ENCODE assay signal across 14 cellular contexts in genomic region chr5:149420509-149421371, GRCh38. TPM values are rescaled to one million over a fixed set of nuclear protein-coding genes. Genes with fewer than 3 reads are reported as not detected.
DNase-seq lines count a peak whose midpoint lies in the region; ATAC-seq, FAIRE-seq and TF ChIP-seq lines count a peak whose summit lies in the region.
"Had no signal": no experiment of that assay in that cellular context is flagged by ENCODE, and none has a peak within 500 bp of the region (broad histone marks: within the 10 kb centered on the region; RNA-seq: fewer than 3 reads in every experiment).

No MANE protein-coding gene starts in this region.

- H3K27me3 ChIP-seq in left ventricle myocardium inferior (ENCODE audit: low read depth): no peaks in the 10 kb centered on the region
- no peaks in the 10 kb centered on the region for H3K27me3 ChIP-seq in sigmoid colon
- H3K27me3 ChIP-seq: BE2C had no signal

- H3K36me3 ChIP-seq in left ventricle myocardium inferior (peaks cover 13% of the 10 kb centered on the region), sigmoid colon (peaks cover 79 to 100% (median 91%) of the 10 kb centered on the region in 4 donors)
- H3K36me3 ChIP-seq: BE2C had no signal

- TF ChIP-seq CTCF in left ventricle myocardium inferior (IDR thresholded peaks at IDR 0.05; ENCODE audit: borderline replicate concordance) (no peak), sigmoid colon (IDR thresholded peaks at IDR 0.05) (no peak), D721Med (IDR thresholded peaks at IDR 0.05; ENCODE audit: insufficient read depth, missing control alignments) (no peak)

- no peak for TF ChIP-seq POLR2A in sigmoid colon (IDR thresholded peaks at IDR 0.05)

- FAIRE-seq in D721Med (lab: Jason Lieb, UNC): no peak

- H3K4me3 ChIP-seq in left ventricle myocardium inferior: peak overlapping the region; percentile 19
- H3K4me3 ChIP-seq in sigmoid colon: peak overlapping the region; percentile 2 to 80 (median 44)

- peak; percentile 74 for DNase-seq in AG20443 (ENCODE audit: low spot score)
- DNase-seq in amniotic epithelial cell (ENCODE audit: low read depth): peak; percentile 74
- DNase-seq in left ventricle myocardium inferior: no peak
- peak; percentile 88 for DNase-seq in sigmoid colon
- no peak for DNase-seq in GM19240 (ENCODE audit: insufficient read length, low spot score)
- no peak for DNase-seq in NK-92 (lab: John Stamatoyannopoulos, UW; ENCODE audit: unreplicated experiment)
- no peak for DNase-seq in D721Med (ENCODE audit: insufficient read length, low spot score)
- DNase-seq: activated CD8-positive, alpha-beta memory T cell treated with anti-CD3 and anti-CD28 coated beads for 24 hours; amniotic stem cell; BE2C; NK-92 treated with Interleukin-12 subunit alpha and Interleukin-12 subunit beta, amount 100 ng/mL, for 24 hours had no signal

- no peak for ATAC-seq in GM21423 (IDR thresholded peaks at IDR 0.05; ENCODE audit: unreplicated experiment)
- ATAC-seq: stimulated activated memory B cell treated with anti-CD40 and anti-IgM and Interleukin-4, amounts not matched to agents 10 μg/mL and 1 μg/mL and 100 μg/mL, for 72 hours had no signal

- H3K4me1 ChIP-seq in left ventricle myocardium inferior (peaks cover 96% of the 10 kb centered on the region), sigmoid colon (peaks cover 4 to 96% (median 83%) of the 10 kb centered on the region in 4 donors)

- H3K9me3 ChIP-seq in left ventricle myocardium inferior (replicated peaks) (no peaks in the 10 kb centered on the region), sigmoid colon (no peaks in the 10 kb centered on the region)
- H3K9me3 ChIP-seq: BE2C had no signal

- intact Hi-C loops in left ventricle myocardium inferior (cut with micrococcal nuclease): loop anchor here (5.0 kb wide), 1 partner anchor 33 kb away; no protein-coding TSS in a partner anchor
- intact Hi-C loops in sigmoid colon (cut with DNase I): no loop called here

- no peak for TF ChIP-seq EP300 in sigmoid colon (IDR thresholded peaks at IDR 0.05)

- 76 to 81% methylated on average over 19 of the region's 19 CpGs for WGBS in sigmoid colon, 2 donors

- H3K27ac ChIP-seq in left ventricle myocardium inferior (replicated peaks): peak overlapping the region; percentile 95
- peak overlapping the region; percentile 96 to 98 (median 98) for H3K27ac ChIP-seq in sigmoid colon

RNA-seq across cellular contexts. Expression of gene IL17B, which starts 41.6 kb away (rescaled TPM):
- total RNA-seq in left ventricle myocardium inferior (not detected), sigmoid colon (1 to 10 TPM; 3.0 to 9.6 (median 5.6) TPM)
- under 1 TPM in 1 of 3 donors, not detected in 2; 0.82 TPM for polyA plus RNA-seq in sigmoid colon
- total RNA-seq: T-helper 1 cell treated with Interleukin-12 subunit alpha and Interleukin-12 subunit beta and Interleukin-4 antibody, amounts not matched to agents 30 ng/mL and 1 ng/mL, for 36 hours had no signal

Comparison
In these comparisons a context has a peak if more than half of its experiments do, and no peak if none do; other contexts are left out.
1. DNase-seq: peak in AG20443 (single experiment), amniotic epithelial cell (single experiment) and sigmoid colon (single experiment); none in left ventricle myocardium inferior (single experiment), GM19240 (single experiment), NK-92 (single experiment) and D721Med (single experiment).